In the genomic region with DNA sequence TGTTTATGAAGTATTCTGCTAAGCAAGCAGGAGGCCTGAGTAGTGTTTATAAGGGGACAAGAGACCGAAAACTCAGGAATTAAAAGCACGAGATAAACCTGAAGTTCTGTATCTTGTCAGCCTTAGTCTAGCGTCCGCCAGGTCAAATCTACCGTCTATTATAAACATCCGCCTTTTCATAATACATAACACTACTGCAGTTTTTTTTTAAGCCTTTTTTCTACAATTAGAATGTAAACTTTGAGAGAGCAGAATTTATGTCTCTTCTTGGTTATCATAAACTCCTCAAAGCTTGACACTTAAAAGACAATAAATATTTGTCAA, we compare ENCODE assay signal across 13 cellular contexts.
DNase-seq lines count a peak whose midpoint lies in the region; ATAC-seq, FAIRE-seq and TF ChIP-seq lines count a peak whose summit lies in the region.
"Had no signal": no experiment of that assay in that cellular context is flagged by ENCODE, and none has a peak within 500 bp of the region (broad histone marks: within the 10 kb centered on the region; RNA-seq: fewer than 3 reads in every experiment).

No MANE protein-coding gene starts in this region.

- ATAC-seq in GM18505 (IDR thresholded peaks at IDR 0.05; ENCODE audit: unreplicated experiment) = peak; percentile 17
- ATAC-seq in GM21526 (IDR thresholded peaks at IDR 0.05; ENCODE audit: low FRiP score, unreplicated experiment) = peak; percentile 26
- ATAC-seq in GM21717 (IDR thresholded peaks at IDR 0.05; ENCODE audit: unreplicated experiment) = no peak

- H3K4me3 ChIP-seq in SU-DHL-6 (ENCODE audit: insufficient read depth, low read length, poor library complexity, severe bottlenecking) (no peak overlapping the region), muscle layer of duodenum (ENCODE audit: low read depth in 1 of 2, low read length in 2 of 2) (no peak overlapping the region)

- H3K27me3 ChIP-seq in SU-DHL-6 (ENCODE audit: low read length) (no peaks in the 10 kb centered on the region), muscle layer of duodenum (ENCODE audit: low read depth, low read length) (no peaks in the 10 kb centered on the region)

- TF ChIP-seq CTCF in SU-DHL-6 (IDR thresholded peaks at IDR 0.05; ENCODE audit: insufficient read depth, low read length, poor library complexity, severe bottlenecking) = no peak

- H2AFZ ChIP-seq in SU-DHL-6 (ENCODE audit: low read depth, low read length, severe bottlenecking) = no peak overlapping the region

- H3K9me3 ChIP-seq in SU-DHL-6 (ENCODE audit: insufficient read depth, low read length) = no peaks in the 10 kb centered on the region
- H3K9me3 ChIP-seq in muscle layer of duodenum (ENCODE audit: control insufficient read depth in 1 of 2, low read length in 2 of 2) = no peaks in the 10 kb centered on the region

- no peaks in the 10 kb centered on the region for H3K4me1 ChIP-seq in muscle layer of duodenum (ENCODE audit: control insufficient read depth in 1 of 2, insufficient read depth in 2 of 2, low read length in 2 of 2)

- no peak for TF ChIP-seq POLR2A in GM18505 (IDR thresholded peaks at IDR 0.05; ENCODE audit: borderline replicate concordance, extremely low read depth, insufficient read depth, insufficient read length)

- H3K4me2 ChIP-seq in SU-DHL-6 (ENCODE audit: low read depth, low read length, poor library complexity, severe bottlenecking) = peak overlapping the region; percentile 8

- no peaks in the 10 kb centered on the region for H3K9me2 ChIP-seq in SU-DHL-6 (replicated peaks; ENCODE audit: insufficient read depth, low read length)

- H4K20me1 ChIP-seq in SU-DHL-6 (ENCODE audit: low read depth, low read length) = no peaks in the 10 kb centered on the region

- H3K27ac ChIP-seq in SU-DHL-6 (ENCODE audit: low read depth, low read length) = no peak overlapping the region
- peak overlapping the region; percentile 12 for H3K27ac ChIP-seq in muscle layer of duodenum (ENCODE audit: low read length)

- FAIRE-seq in frontal cortex (lab: Jason Lieb, UNC) = no peak
- FAIRE-seq: keratinocyte had no signal

- H3F3A ChIP-seq in SU-DHL-6 (ENCODE audit: insufficient read depth) = no peaks in the 10 kb centered on the region

- no peaks in the 10 kb centered on the region for H3K79me2 ChIP-seq in SU-DHL-6 (ENCODE audit: insufficient read depth, low read length)

- no peak overlapping the region for H3K9ac ChIP-seq in SU-DHL-6 (ENCODE audit: low read length)

- no peak for DNase-seq in NCI-H128 (lab: John Stamatoyannopoulos, UW; ENCODE audit: unreplicated experiment)
- no peak for DNase-seq in frontal cortex (ENCODE audit: low spot score in 2 of 2)
- DNase-seq: H7; NCI-H1436; NK-92 treated with Interleukin-12 subunit alpha and Interleukin-12 subunit beta, amount 100 ng/mL, for 24 hours; stimulated activated naive CD8-positive, alpha-beta T cell treated with anti-CD3 and anti-CD28 coated beads, Interleukin-15, Interleukin-2, amounts not matched to agents 100 U/mL and 50 U/mL, for 24 hours; T-cell had no signal

- H3K36me3 ChIP-seq in SU-DHL-6 (ENCODE audit: low read length) (no peaks in the 10 kb centered on the region), muscle layer of duodenum (ENCODE audit: control insufficient read depth in 1 of 2, insufficient read depth in 2 of 2, low read length in 2 of 2) (no peaks in the 10 kb centered on the region)
